Comparison of ENCODE assay signal across 1 cellular context in the genomic region with DNA sequence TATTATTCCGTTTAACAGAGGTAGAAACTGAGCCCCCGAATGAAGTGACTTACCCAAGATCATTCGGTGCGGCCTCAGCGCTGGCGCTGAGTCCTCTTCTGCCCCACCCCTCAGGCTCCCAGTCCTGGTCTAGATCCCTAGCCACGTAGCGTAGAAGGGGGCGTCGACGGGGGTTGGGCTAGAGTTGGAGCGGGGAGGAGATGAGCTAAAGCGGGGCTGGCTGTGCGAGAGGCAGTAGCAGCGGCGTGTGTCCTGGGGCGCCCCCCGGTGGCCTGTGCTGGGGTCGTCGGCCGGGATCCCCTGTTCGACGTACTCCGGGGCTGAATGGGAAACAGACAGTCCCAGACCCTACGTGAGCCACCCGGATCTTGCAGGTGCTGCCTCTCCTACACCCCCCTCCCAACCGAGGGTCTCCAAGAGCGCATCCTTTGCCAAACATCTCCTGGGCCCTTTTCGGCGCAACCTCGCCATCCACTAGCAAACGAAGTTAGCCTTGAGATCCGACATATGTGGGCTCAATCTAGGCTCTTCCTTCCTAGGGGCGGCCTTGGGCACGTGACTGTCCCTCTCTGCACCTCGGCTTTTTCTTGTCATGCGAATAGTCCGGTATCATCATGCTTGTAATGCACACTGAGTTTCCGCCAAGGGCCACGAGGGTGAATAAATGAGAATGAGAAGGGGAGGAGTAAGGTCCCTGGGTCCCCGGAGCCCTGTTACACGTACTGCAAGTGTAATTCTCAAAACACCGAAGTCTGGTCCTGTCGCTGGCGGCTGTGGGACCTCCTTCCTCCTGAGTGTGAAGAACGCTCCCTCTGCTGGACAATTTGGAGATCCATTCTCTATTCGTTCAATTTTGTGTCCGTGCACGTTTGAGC.
A peak's percentile ranks its signal among the peaks of the same experiment; 100 is the strongest.
TF ChIP-seq lines count a peak whose summit lies in the region.

No MANE protein-coding gene starts in this region.

TF ChIP-seq in HCT116, 20 proteins besides CTCF, POLR2A, EP300 and RAD21 (continued from another document):
- no peak for TF ChIP-seq SP1 (IDR thresholded peaks at IDR 0.05; ENCODE audit: low read depth)
- TF ChIP-seq, protein P1, sequence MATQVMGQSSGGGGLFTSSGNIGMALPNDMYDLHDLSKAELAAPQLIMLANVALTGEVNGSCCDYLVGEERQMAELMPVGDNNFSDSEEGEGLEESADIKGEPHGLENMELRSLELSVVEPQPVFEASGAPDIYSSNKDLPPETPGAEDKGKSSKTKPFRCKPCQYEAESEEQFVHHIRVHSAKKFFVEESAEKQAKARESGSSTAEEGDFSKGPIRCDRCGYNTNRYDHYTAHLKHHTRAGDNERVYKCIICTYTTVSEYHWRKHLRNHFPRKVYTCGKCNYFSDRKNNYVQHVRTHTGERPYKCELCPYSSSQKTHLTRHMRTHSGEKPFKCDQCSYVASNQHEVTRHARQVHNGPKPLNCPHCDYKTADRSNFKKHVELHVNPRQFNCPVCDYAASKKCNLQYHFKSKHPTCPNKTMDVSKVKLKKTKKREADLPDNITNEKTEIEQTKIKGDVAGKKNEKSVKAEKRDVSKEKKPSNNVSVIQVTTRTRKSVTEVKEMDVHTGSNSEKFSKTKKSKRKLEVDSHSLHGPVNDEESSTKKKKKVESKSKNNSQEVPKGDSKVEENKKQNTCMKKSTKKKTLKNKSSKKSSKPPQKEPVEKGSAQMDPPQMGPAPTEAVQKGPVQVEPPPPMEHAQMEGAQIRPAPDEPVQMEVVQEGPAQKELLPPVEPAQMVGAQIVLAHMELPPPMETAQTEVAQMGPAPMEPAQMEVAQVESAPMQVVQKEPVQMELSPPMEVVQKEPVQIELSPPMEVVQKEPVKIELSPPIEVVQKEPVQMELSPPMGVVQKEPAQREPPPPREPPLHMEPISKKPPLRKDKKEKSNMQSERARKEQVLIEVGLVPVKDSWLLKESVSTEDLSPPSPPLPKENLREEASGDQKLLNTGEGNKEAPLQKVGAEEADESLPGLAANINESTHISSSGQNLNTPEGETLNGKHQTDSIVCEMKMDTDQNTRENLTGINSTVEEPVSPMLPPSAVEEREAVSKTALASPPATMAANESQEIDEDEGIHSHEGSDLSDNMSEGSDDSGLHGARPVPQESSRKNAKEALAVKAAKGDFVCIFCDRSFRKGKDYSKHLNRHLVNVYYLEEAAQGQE (IDR thresholded peaks at IDR 0.05; ENCODE audit: low read depth): no peak
- no peak for TF ChIP-seq JUND (IDR thresholded peaks at IDR 0.05)
- no peak; the same call in 1 of the 2 replicates for TF ChIP-seq EGR1 (IDR thresholded peaks at IDR 0.05; ENCODE audit: low read depth)
- TF ChIP-seq CBX3 (IDR thresholded peaks at IDR 0.05; ENCODE audit: low read depth): no peak; the same call in 1 of the 2 replicates
- peak; percentile 4 for TF ChIP-seq YY1 (IDR thresholded peaks at IDR 0.05; ENCODE audit: extremely low read depth, insufficient replicate concordance, low read depth, low read length)
- TF ChIP-seq ZBTB33 (IDR thresholded peaks at IDR 0.05; ENCODE audit: extremely low read depth, insufficient replicate concordance, low read length): no peak
- TF ChIP-seq EZH2phosphoT487 (IDR thresholded peaks at IDR 0.05; ENCODE audit: borderline replicate concordance): no peak
- no peak for TF ChIP-seq ATF3 (IDR thresholded peaks at IDR 0.05)
- peak; percentile 81 for TF ChIP-seq POLR2AphosphoS5 (IDR thresholded peaks at IDR 0.05; ENCODE audit: low read depth, low read length)
- TF ChIP-seq ELF1 (IDR thresholded peaks at IDR 0.05; ENCODE audit: borderline replicate concordance, low read depth): no peak
- TF ChIP-seq EZH2 (IDR thresholded peaks at IDR 0.05): no peak
- no peak for TF ChIP-seq ZFX (IDR thresholded peaks at IDR 0.05)
- no peak for TF ChIP-seq SRF (IDR thresholded peaks at IDR 0.05; ENCODE audit: low read depth)
- no peak for TF ChIP-seq FOSL1 (IDR thresholded peaks at IDR 0.05; ENCODE audit: low read depth)
- TF ChIP-seq, protein P2, sequence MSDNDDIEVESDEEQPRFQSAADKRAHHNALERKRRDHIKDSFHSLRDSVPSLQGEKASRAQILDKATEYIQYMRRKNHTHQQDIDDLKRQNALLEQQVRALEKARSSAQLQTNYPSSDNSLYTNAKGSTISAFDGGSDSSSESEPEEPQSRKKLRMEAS (IDR thresholded peaks at IDR 0.05): peak; percentile 92
- TF ChIP-seq ZNF274 (IDR thresholded peaks at IDR 0.05; ENCODE audit: low read depth, low read length): no peak
